ENCODE assay signal across 10 cellular contexts in genomic region chr13:98998831-98999634, GRCh38. TPM values are rescaled to one million over a fixed set of nuclear protein-coding genes. Genes with fewer than 3 reads are reported as not detected.
DNase-seq lines count a peak whose midpoint lies in the region; ATAC-seq and TF ChIP-seq lines count a peak whose summit lies in the region.
"Had no signal": no experiment of that assay in that cellular context is flagged by ENCODE, and none has a peak within 500 bp of the region (broad histone marks: within the 10 kb centered on the region; RNA-seq: fewer than 3 reads in every experiment).

No MANE protein-coding gene starts in this region.

- peaks cover 81% of the 10 kb centered on the region for H3K4me1 Mint-ChIP-seq in activated CD4-positive, alpha-beta T cell treated with anti-CD3 and anti-CD28 coated beads, Interleukin-2, amount 10 ng/mL, durations not matched to agents 24 days and 14 days
- peaks cover 16 to 31% of the 10 kb centered on the region in 2 donors for H3K4me1 Mint-ChIP-seq in stimulated activated naive B cell treated with anti-CD40 and anti-IgM and Interleukin-4, amounts not matched to agents 10 μg/mL and 1 μg/mL and 100 μg/mL, for 72 hours

- no peaks in the 10 kb centered on the region for H3K27me3 Mint-ChIP-seq in activated CD4-positive, alpha-beta T cell treated with anti-CD3 and anti-CD28 coated beads, Interleukin-2, amount 10 ng/mL, durations not matched to agents 24 days and 14 days
- peaks cover 0 to 6% of the 10 kb centered on the region in 2 donors for H3K27me3 Mint-ChIP-seq in stimulated activated naive B cell treated with anti-CD40 and anti-IgM and Interleukin-4, amounts not matched to agents 10 μg/mL and 1 μg/mL and 100 μg/mL, for 72 hours

- DNase-seq in NOMO-1 treated with DMSO at 0.1 percent for 48 hours (lab: John Stamatoyannopoulos, UW; ENCODE audit: unreplicated experiment), result peak; percentile 32
- DNase-seq in NOMO-1 treated with dmso at 0.1 percent for 144 hours (lab: John Stamatoyannopoulos, UW; ENCODE audit: unreplicated experiment), result no peak
- DNase-seq in activated CD4-positive, alpha-beta T cell treated with anti-CD3 and anti-CD28 coated beads, Interleukin-2, amount 10 ng/mL, durations not matched to agents 24 days and 14 days, result peak; percentile 75
- peak; percentile 64 for DNase-seq in fibroblast of villous mesenchyme (ENCODE audit: low read depth)
- peak; percentile 1 for DNase-seq in stimulated activated naive B cell treated with anti-CD40 and anti-IgM and Interleukin-4, amounts not matched to agents 10 μg/mL and 1 μg/mL and 100 μg/mL, for 72 hours
- no peak for DNase-seq in C1 segment of cervical spinal cord (lab: John Stamatoyannopoulos, UW)
- DNase-seq in anterior cingulate cortex (lab: John Stamatoyannopoulos, UW), result no peak
- DNase-seq: 8988T had no signal

- intact Hi-C loops in activated CD4-positive, alpha-beta T cell treated with anti-CD3 and anti-CD28 coated beads, Interleukin-2, amount 10 ng/mL, durations not matched to agents 24 days and 14 days (cut with micrococcal nuclease), result loop anchor here (1.0 to 5.0 kb wide), 5 partner anchors 10 to 87 kb away; no protein-coding TSS in a partner anchor

- ATAC-seq in stimulated activated naive B cell treated with anti-CD40 and anti-IgM and Interleukin-4, amounts not matched to agents 10 μg/mL and 1 μg/mL and 100 μg/mL, for 72 hours (replicated peaks), result peak; percentile 63 to 85
- no peak for ATAC-seq in HG03457 (IDR thresholded peaks at IDR 0.05; ENCODE audit: unreplicated experiment)

- no peak overlapping the region for H3K4me3 ChIP-seq in fibroblast of villous mesenchyme (ENCODE audit: low read depth, low read length)
- H3K4me3 ChIP-seq: neural progenitor cell had no signal

- peaks cover 12% of the 10 kb centered on the region for H3K36me3 Mint-ChIP-seq in activated CD4-positive, alpha-beta T cell treated with anti-CD3 and anti-CD28 coated beads, Interleukin-2, amount 10 ng/mL, durations not matched to agents 24 days and 14 days (ENCODE audit: low read depth)
- peaks cover 0 to 3% of the 10 kb centered on the region in 2 donors for H3K36me3 Mint-ChIP-seq in stimulated activated naive B cell treated with anti-CD40 and anti-IgM and Interleukin-4, amounts not matched to agents 10 μg/mL and 1 μg/mL and 100 μg/mL, for 72 hours
- H3K36me3 Mint-ChIP-seq: neural progenitor cell had no signal

- peak overlapping the region; percentile 56 for H3K27ac Mint-ChIP-seq in activated CD4-positive, alpha-beta T cell treated with anti-CD3 and anti-CD28 coated beads, Interleukin-2, amount 10 ng/mL, durations not matched to agents 24 days and 14 days
- H3K27ac Mint-ChIP-seq in stimulated activated naive B cell treated with anti-CD40 and anti-IgM and Interleukin-4, amounts not matched to agents 10 μg/mL and 1 μg/mL and 100 μg/mL, for 72 hours, result no peak overlapping the region
- H3K27ac Mint-ChIP-seq: neural progenitor cell had no signal

- TF ChIP-seq CTCF in fibroblast of villous mesenchyme (IDR thresholded peaks at IDR 0.05; ENCODE audit: insufficient read depth, low read depth, low read length), result no peak

- no peaks in the 10 kb centered on the region for H3K9me3 Mint-ChIP-seq in activated CD4-positive, alpha-beta T cell treated with anti-CD3 and anti-CD28 coated beads, Interleukin-2, amount 10 ng/mL, durations not matched to agents 24 days and 14 days
- H3K9me3 Mint-ChIP-seq in stimulated activated naive B cell treated with anti-CD40 and anti-IgM and Interleukin-4, amounts not matched to agents 10 μg/mL and 1 μg/mL and 100 μg/mL, for 72 hours, result no peaks in the 10 kb centered on the region
- H3K9me3 Mint-ChIP-seq: neural progenitor cell had no signal

- peak overlapping the region; percentile 44 for H3K4me3 Mint-ChIP-seq in activated CD4-positive, alpha-beta T cell treated with anti-CD3 and anti-CD28 coated beads, Interleukin-2, amount 10 ng/mL, durations not matched to agents 24 days and 14 days
- H3K4me3 Mint-ChIP-seq in stimulated activated naive B cell treated with anti-CD40 and anti-IgM and Interleukin-4, amounts not matched to agents 10 μg/mL and 1 μg/mL and 100 μg/mL, for 72 hours, result no peak overlapping the region
- H3K4me3 Mint-ChIP-seq: neural progenitor cell had no signal

RNA-seq across cellular contexts. Expression of gene DOCK9, which starts 21.2 kb away (rescaled TPM):
- total RNA-seq in activated CD4-positive, alpha-beta T cell treated with anti-CD3 and anti-CD28 coated beads, Interleukin-2, amount 10 ng/mL, durations not matched to agents 24 days and 14 days, result 42.2 and 43.5 TPM in 2 replicates
- total RNA-seq in fibroblast of villous mesenchyme, result 14.7 and 22.2 TPM in 2 replicates

Comparison
In these comparisons a context has a peak if more than half of its experiments do, and no peak if none do; other contexts are left out.
1. DNase-seq: peak in NOMO-1 treated with DMSO at 0.1 percent for 48 hours (single experiment), activated CD4-positive, alpha-beta T cell treated with anti-CD3 and anti-CD28 coated beads, Interleukin-2, amount 10 ng/mL, durations not matched to agents 24 days and 14 days (single experiment), fibroblast of villous mesenchyme (single experiment) and stimulated activated naive B cell treated with anti-CD40 and anti-IgM and Interleukin-4, amounts not matched to agents 10 μg/mL and 1 μg/mL and 100 μg/mL, for 72 hours (single experiment); none in NOMO-1 treated with dmso at 0.1 percent for 144 hours (single experiment), C1 segment of cervical spinal cord (0 of 14) and anterior cingulate cortex (0 of 58).